In the genomic region with DNA sequence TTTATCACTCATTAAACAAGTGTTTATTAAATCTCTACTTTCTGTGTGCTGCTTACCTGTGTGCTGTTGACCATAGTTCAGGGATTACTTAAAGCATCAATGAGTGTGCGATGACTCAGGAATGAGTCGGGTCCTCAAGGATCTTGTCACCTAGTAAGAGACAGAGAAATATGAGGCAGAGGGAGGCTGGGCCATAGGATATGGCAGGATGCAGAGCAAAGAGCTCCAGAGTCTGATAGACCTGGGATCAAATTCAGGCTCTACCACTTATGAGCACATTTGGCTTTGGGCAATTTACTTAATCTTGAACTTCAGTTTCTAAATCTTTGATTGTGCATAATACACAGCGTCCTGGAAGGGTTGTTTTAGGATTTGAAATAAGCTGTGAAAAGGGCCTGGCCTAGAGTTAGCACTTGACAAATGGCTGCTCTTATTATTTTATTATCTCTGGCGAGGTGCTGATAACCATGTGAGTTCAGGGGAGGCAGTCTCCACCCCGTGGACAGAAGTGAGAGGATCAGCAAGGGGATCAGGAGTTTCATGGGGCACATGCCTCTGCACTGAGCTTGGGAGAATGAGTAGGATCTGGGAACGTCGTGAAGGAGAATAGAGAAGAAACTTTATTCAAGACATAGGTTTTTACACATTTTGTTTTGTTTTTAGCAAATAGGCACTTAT, we compare ENCODE assay signal across 10 cellular contexts.
DNase-seq lines count a peak whose midpoint lies in the region; ATAC-seq and TF ChIP-seq lines count a peak whose summit lies in the region.
"Had no signal": no experiment of that assay in that cellular context is flagged by ENCODE, and none has a peak within 500 bp of the region (broad histone marks: within the 10 kb centered on the region; RNA-seq: fewer than 3 reads in every experiment).

No MANE protein-coding gene starts in this region.

- 0 out of 2 replicates have a peak overlapping the region, but pooled peaks have one; percentile 3 for H3K27ac ChIP-seq in GM23338 (ENCODE audit: low read depth)
- no peak overlapping the region for H3K27ac ChIP-seq in psoas muscle
- H3K27ac ChIP-seq in spleen: no peak overlapping the region
- H3K27ac ChIP-seq: cardiac muscle cell had no signal

- DNase-seq in GM23338 (ENCODE audit: low spot score): no peak
- DNase-seq in NCI-H69 (lab: John Stamatoyannopoulos, UW): peak; percentile 8
- peak; percentile 95 for DNase-seq in epithelial cell of esophagus (ENCODE audit: low read depth)
- DNase-seq in psoas muscle: no peak
- no peak for DNase-seq in hepatic stellate cell (ENCODE audit: low spot score)
- no peak for DNase-seq in spleen
- DNase-seq in T-cell: no peak
- DNase-seq: GF-D8, NCI-H2029 had no signal

- H3K4me3 Mint-ChIP-seq in GM23338 (no peak overlapping the region), T-cell (no peak overlapping the region)

- H3K9me3 Mint-ChIP-seq in GM23338 (no peaks in the 10 kb centered on the region), T-cell (no peaks in the 10 kb centered on the region)

- POLR2A ChIA-PET in T-cell (lab: Charles Lee): no interaction called here

- intact Hi-C loops in psoas muscle (cut with DNase I) (no loop called here), spleen (cut with DNase I; ENCODE audit: low total_unique reads) (no loop called here)

- H3K27ac Mint-ChIP-seq in GM23338: peak overlapping the region; percentile 47
- no peak overlapping the region for H3K27ac Mint-ChIP-seq in T-cell

- no peak overlapping the region for H3K4me3 ChIP-seq in GM23338
- H3K4me3 ChIP-seq in epithelial cell of esophagus (ENCODE audit: low read length): no peak overlapping the region
- no peak overlapping the region for H3K4me3 ChIP-seq in psoas muscle
- no peak overlapping the region for H3K4me3 ChIP-seq in spleen
- H3K4me3 ChIP-seq: cardiac muscle cell had no signal

- peaks cover 100% of the 10 kb centered on the region for H3K79me2 ChIP-seq in GM23338 (replicated peaks; ENCODE audit: insufficient read depth)

- 68 to 71% (median 69%) methylated on average over 7 of the region's 7 CpGs for WGBS in psoas muscle, 3 donors
- WGBS in spleen, 5 donors: 80 to 88% (median 81%) methylated on average over 7 of the region's 7 CpGs

- H3K36me3 Mint-ChIP-seq in GM23338 (ENCODE audit: low read depth) (no peaks in the 10 kb centered on the region; the same call in 2 of the 3 replicates), T-cell (no peaks in the 10 kb centered on the region)

- peak; percentile 46 for ATAC-seq in GM23338
- ATAC-seq in psoas muscle: peak in 3 of 4 donors; percentile 27 to 66 (median 63)
- ATAC-seq in T-cell (replicated peaks in 1 of 4): no peak

- H3F3A ChIP-seq in GM23338 (replicated peaks; ENCODE audit: low read depth): no peaks in the 10 kb centered on the region

- H3K9me2 ChIP-seq in GM23338 (ENCODE audit: insufficient read depth): peaks cover 6% of the 10 kb centered on the region; the same call in 1 of the 2 replicates

- CTCF ChIA-PET in T-cell (lab: Charles Lee): no interaction called here

- no peak overlapping the region for H3K4me2 ChIP-seq in GM23338

- H3K27me3 Mint-ChIP-seq in GM23338 (ENCODE audit: insufficient read depth, low read depth, poor library complexity): no peaks in the 10 kb centered on the region
- peaks cover 0 to 5% of the 10 kb centered on the region in 2 donors for H3K27me3 Mint-ChIP-seq in T-cell

- no peak for TF ChIP-seq POLR2A in spleen (IDR thresholded peaks at IDR 0.05)

- H4K20me1 ChIP-seq in GM23338 (replicated peaks; ENCODE audit: insufficient read depth): peaks cover 17% of the 10 kb centered on the region

- TF ChIP-seq CTCF in GM23338 (conservative IDR thresholded peaks at IDR 0.05; ENCODE audit: low read depth in 2 of 2) (peak; percentile 27 to 46; a peak in 2 of 4 replicates), epithelial cell of esophagus (IDR thresholded peaks at IDR 0.05; ENCODE audit: insufficient read depth, low read depth, low read length, missing control alignments) (no peak), psoas muscle (IDR thresholded peaks at IDR 0.05) (no peak), spleen (IDR thresholded peaks at IDR 0.05 in 8 of 11, conservative IDR thresholded peaks at IDR 0.05 in 3 of 11) (no peak)

- H3K4me1 ChIP-seq in GM23338 (ENCODE audit: insufficient read depth) (peaks cover 65% of the 10 kb centered on the region), psoas muscle (peaks cover 7% of the 10 kb centered on the region), spleen (no peaks in the 10 kb centered on the region)

- H3K36me3 ChIP-seq in GM23338 (ENCODE audit: insufficient read depth) (no peaks in the 10 kb centered on the region), psoas muscle (ENCODE audit: insufficient read depth in 1 of 2, low read depth in 1 of 2) (no peaks in the 10 kb centered on the region), spleen (no peaks in the 10 kb centered on the region)
- H3K36me3 ChIP-seq: cardiac muscle cell had no signal

- H3K4me1 Mint-ChIP-seq in GM23338 (peaks cover 73% of the 10 kb centered on the region), T-cell (no peaks in the 10 kb centered on the region)

- no peak overlapping the region for H2AFZ ChIP-seq in GM23338

- H3K27me3 ChIP-seq in GM23338 (ENCODE audit: insufficient read depth) (no peaks in the 10 kb centered on the region), psoas muscle (ENCODE audit: insufficient read depth in 3 of 3, low read length in 2 of 3) (no peaks in the 10 kb centered on the region), spleen (replicated peaks in 1 of 7) (no peaks in the 10 kb centered on the region)
- H3K27me3 ChIP-seq: cardiac muscle cell had no signal

- H3K9me3 ChIP-seq in psoas muscle: no peaks in the 10 kb centered on the region
- H3K9me3 ChIP-seq in spleen: no peaks in the 10 kb centered on the region

TF ChIP-seq in GM23338, 12 proteins besides CTCF, POLR2A, EP300 and RAD21:
- TF ChIP-seq POLR2AphosphoS5 (IDR thresholded peaks at IDR 0.05; ENCODE audit: low read depth): no peak
- no peak for TF ChIP-seq EZH2phosphoT487 (IDR thresholded peaks at IDR 0.05; ENCODE audit: unreplicated experiment)
- TF ChIP-seq ZNF331 (CRISPR knock-in tag; IDR thresholded peaks at IDR 0.05; ENCODE audit: low read depth): no peak
- TF ChIP-seq CREB1 (CRISPR knock-in tag; IDR thresholded peaks at IDR 0.05; ENCODE audit: low read depth): no peak
- TF ChIP-seq ZNF114 (CRISPR knock-in tag; IDR thresholded peaks at IDR 0.05): no peak
- no peak for TF ChIP-seq JUNB (IDR thresholded peaks at IDR 0.05; ENCODE audit: unreplicated experiment)
- no peak for TF ChIP-seq STAT1 (IDR thresholded peaks at IDR 0.05; ENCODE audit: unreplicated experiment)
- TF ChIP-seq REST (IDR thresholded peaks at IDR 0.05; ENCODE audit: unreplicated experiment): no peak

Comparison
In these comparisons a context has a peak if more than half of its experiments do, and no peak if none do; other contexts are left out.
1. ATAC-seq: peak in GM23338 (single experiment) and psoas muscle (3 of 4); none in T-cell (0 of 4).
2. DNase-seq: peak in NCI-H69 (single experiment) and epithelial cell of esophagus (single experiment); none in GM23338 (single experiment), psoas muscle (0 of 2), hepatic stellate cell (single experiment), spleen (single experiment) and T-cell (0 of 34).
3. CTCF ChIP-seq: peak in GM23338 (2 of 2); none in epithelial cell of esophagus (single experiment), psoas muscle (single experiment) and spleen (0 of 11).